ENCODE assay signal across 8 cellular contexts in the genomic region with DNA sequence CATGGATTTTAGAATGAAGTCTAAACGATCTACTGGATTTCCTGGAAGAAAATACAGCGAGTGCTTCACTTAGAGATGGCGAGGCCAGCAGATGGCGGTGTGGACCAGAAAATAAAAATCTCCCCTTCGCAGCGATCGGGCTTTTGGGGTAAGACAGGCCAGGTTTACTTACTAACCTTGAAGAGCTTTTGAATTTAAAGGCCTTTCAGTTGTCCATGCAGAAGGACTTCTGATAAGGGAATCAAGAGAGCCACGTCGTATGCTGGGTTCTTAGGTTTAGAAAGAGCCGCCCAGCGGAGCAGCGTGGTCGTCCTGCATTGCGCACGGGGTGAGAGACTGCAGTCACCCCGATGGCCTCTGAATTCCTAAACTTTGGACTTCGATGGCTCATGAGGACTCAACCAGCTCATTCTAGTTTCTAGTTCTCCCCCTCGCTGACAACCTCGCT.
DNase-seq lines count a peak whose midpoint lies in the region; ATAC-seq, FAIRE-seq and TF ChIP-seq lines count a peak whose summit lies in the region.

No MANE protein-coding gene starts in this region.

- WGBS in trophoblast cell (ENCODE audit: extremely low coverage, insufficient coverage, insufficient read length) = no CpG with 5 or more reads among the region's 19 CpGs

- intact Hi-C loops in CD8-positive, alpha-beta T cell (cut with DNase I, micrococcal nuclease) = loop anchor here (1.0 to 5.0 kb wide), 2 partner anchors 668 to 670 kb away; no protein-coding TSS in a partner anchor

- H2AK5ac ChIP-seq in trophoblast cell (ENCODE audit: low read length) = no peak overlapping the region

- no peak overlapping the region for H3K14ac ChIP-seq in trophoblast cell (ENCODE audit: low read length)

- H3K79me1 ChIP-seq in trophoblast cell (ENCODE audit: low read length) = no peaks in the 10 kb centered on the region

- no peak overlapping the region for H2BK120ac ChIP-seq in trophoblast cell (ENCODE audit: insufficient read depth, low read length, poor library complexity)

- no peak overlapping the region for H3K4me3 ChIP-seq in CD8-positive, alpha-beta T cell (ENCODE audit: low read depth, low read length)
- no peak overlapping the region for H3K4me3 ChIP-seq in trophoblast cell (ENCODE audit: low read depth, low read length)

- peak in 2 of 7 experiments; percentile 17 to 21 for DNase-seq in CD8-positive, alpha-beta T cell
- DNase-seq in HTR-8/SVneo (ENCODE audit: insufficient read length, low spot score) (peak; percentile 34), NCI-H82 (lab: John Stamatoyannopoulos, UW) (peak; percentile 73), globus pallidus (ENCODE audit: low spot score) (peak; percentile 79), trophoblast cell (peak; percentile 36 to 76), activated gamma-delta T cell treated with Interleukin-2 at 50 U/mL for 16 hours (no peak)
- DNase-seq in activated T-cell treated with anti-CD3 and anti-CD28 coated beads, Interleukin-2, amount 50 U/mL, for 72 hours = peak; percentile 49 to 52

- no peaks in the 10 kb centered on the region for H3K79me2 ChIP-seq in trophoblast cell (ENCODE audit: control insufficient read depth, insufficient read depth, low read length, poor library complexity)

- H3K9me3 Mint-ChIP-seq in CD8-positive, alpha-beta T cell = no peaks in the 10 kb centered on the region
- no peaks in the 10 kb centered on the region for H3K9me3 Mint-ChIP-seq in activated T-cell treated with anti-CD3 and anti-CD28 coated beads, Interleukin-2, amount 50 U/mL, for 72 hours

- FAIRE-seq in HTR-8/SVneo (lab: Jason Lieb, UNC) = no peak

- peaks cover 16% of the 10 kb centered on the region for H3K27me3 Mint-ChIP-seq in CD8-positive, alpha-beta T cell (ENCODE audit: low read depth)
- peaks cover 16% of the 10 kb centered on the region for H3K27me3 Mint-ChIP-seq in activated T-cell treated with anti-CD3 and anti-CD28 coated beads, Interleukin-2, amount 50 U/mL, for 72 hours (ENCODE audit: low read depth)

- no peaks in the 10 kb centered on the region for H3K9me3 ChIP-seq in CD8-positive, alpha-beta T cell (ENCODE audit: low read length)
- no peaks in the 10 kb centered on the region for H3K9me3 ChIP-seq in trophoblast cell (ENCODE audit: insufficient read depth, low read depth, low read length)

- ATAC-seq in CD8-positive, alpha-beta T cell = no peak
- peak in 1 of 2 donors; percentile 46 for ATAC-seq in activated T-cell treated with anti-CD3 and anti-CD28 coated beads, Interleukin-2, amount 50 U/mL, for 72 hours (replicated peaks in 1 of 2)
- no peak for ATAC-seq in HG03439 (IDR thresholded peaks at IDR 0.05; ENCODE audit: unreplicated experiment)

- peak overlapping the region; percentile 44 for H3K4me2 ChIP-seq in trophoblast cell (ENCODE audit: low read length)

- no peak overlapping the region for H3K27ac Mint-ChIP-seq in CD8-positive, alpha-beta T cell
- H3K27ac Mint-ChIP-seq in activated T-cell treated with anti-CD3 and anti-CD28 coated beads, Interleukin-2, amount 50 U/mL, for 72 hours = no peak overlapping the region

- CTCF ChIA-PET in CD8-positive, alpha-beta T cell (lab: Charles Lee) = interaction anchor here (0.6 to 5.8 kb wide), 9 partner anchors 9 to 678 kb away, joined by 3 to 31 read pairs (median 3); no protein-coding TSS in a partner anchor

- H3K27me3 ChIP-seq in CD8-positive, alpha-beta T cell (ENCODE audit: insufficient read depth, low read length) = no peaks in the 10 kb centered on the region
- H3K27me3 ChIP-seq in trophoblast cell (ENCODE audit: insufficient read depth, low read length) = peaks cover 2% of the 10 kb centered on the region

- peak overlapping the region; percentile 26 for H2AFZ ChIP-seq in trophoblast cell (ENCODE audit: insufficient read depth, low read length, poor library complexity)

- H2BK12ac ChIP-seq in trophoblast cell (ENCODE audit: low read length) = no peak overlapping the region

- H3K9ac ChIP-seq in trophoblast cell (ENCODE audit: low read length) = no peak overlapping the region

- no peak overlapping the region for H3K23ac ChIP-seq in trophoblast cell (ENCODE audit: low read length)

- no peak overlapping the region for H4K91ac ChIP-seq in trophoblast cell (ENCODE audit: low read depth, low read length)

- no peak overlapping the region for H4K12ac ChIP-seq in trophoblast cell (ENCODE audit: low read depth, low read length)

- H3K36me3 ChIP-seq in CD8-positive, alpha-beta T cell (ENCODE audit: insufficient read depth, low read length) = no peaks in the 10 kb centered on the region
- no peaks in the 10 kb centered on the region for H3K36me3 ChIP-seq in trophoblast cell (ENCODE audit: control insufficient read depth in 1 of 2, insufficient read depth in 2 of 2, low read length in 2 of 2)

- no peak overlapping the region for H3K18ac ChIP-seq in trophoblast cell (ENCODE audit: low read length)

- no peaks in the 10 kb centered on the region for H3K4me1 ChIP-seq in CD8-positive, alpha-beta T cell (ENCODE audit: insufficient read depth, low read length)
- H3K4me1 ChIP-seq in trophoblast cell (ENCODE audit: control insufficient read depth in 1 of 2, insufficient read depth in 2 of 2, low read length in 2 of 2) = no peaks in the 10 kb centered on the region

- H3K4me3 Mint-ChIP-seq in CD8-positive, alpha-beta T cell = no peak overlapping the region
- H3K4me3 Mint-ChIP-seq in activated T-cell treated with anti-CD3 and anti-CD28 coated beads, Interleukin-2, amount 50 U/mL, for 72 hours = no peak overlapping the region

- H3K36me3 Mint-ChIP-seq in CD8-positive, alpha-beta T cell = no peaks in the 10 kb centered on the region
- no peaks in the 10 kb centered on the region for H3K36me3 Mint-ChIP-seq in activated T-cell treated with anti-CD3 and anti-CD28 coated beads, Interleukin-2, amount 50 U/mL, for 72 hours (ENCODE audit: insufficient read depth in 2 of 2)

- peaks cover 3% of the 10 kb centered on the region for H3K4me1 Mint-ChIP-seq in CD8-positive, alpha-beta T cell (ENCODE audit: low read depth)
- no peaks in the 10 kb centered on the region for H3K4me1 Mint-ChIP-seq in activated T-cell treated with anti-CD3 and anti-CD28 coated beads, Interleukin-2, amount 50 U/mL, for 72 hours (ENCODE audit: low read depth)

- POLR2A ChIA-PET in CD8-positive, alpha-beta T cell (lab: Charles Lee) = no interaction called here

- H2BK5ac ChIP-seq in trophoblast cell (ENCODE audit: low read depth, low read length, poor library complexity) = no peak overlapping the region

- H3K4ac ChIP-seq in trophoblast cell (ENCODE audit: low read depth, low read length) = no peak overlapping the region

- TF ChIP-seq CTCF in CD8-positive, alpha-beta T cell (IDR thresholded peaks at IDR 0.05) = peak; percentile 31

- no peak overlapping the region for H4K8ac ChIP-seq in trophoblast cell (ENCODE audit: low read depth, low read length)

- no peak overlapping the region for H3K27ac ChIP-seq in CD8-positive, alpha-beta T cell (ENCODE audit: low read depth, low read length)
- H3K27ac ChIP-seq in trophoblast cell (ENCODE audit: low read depth, low read length) = no peak overlapping the region
